Comparison of ENCODE assay signal across 23 cellular contexts in genomic region chr22:48748113-48748859, GRCh38.
DNase-seq lines count a peak whose midpoint lies in the region; ATAC-seq, FAIRE-seq and TF ChIP-seq lines count a peak whose summit lies in the region.
"Had no signal": no experiment of that assay in that cellular context is flagged by ENCODE, and none has a peak within 500 bp of the region (broad histone marks: within the 10 kb centered on the region; RNA-seq: fewer than 3 reads in every experiment).

No MANE protein-coding gene starts in this region.

- intact Hi-C loops in CD14-positive monocyte (cut with micrococcal nuclease) = no loop called here
- intact Hi-C loops in prostate gland (cut with DNase I) = no loop called here

- no peak for TF ChIP-seq EP300 in H1 (IDR thresholded peaks at IDR 0.05; ENCODE audit: borderline replicate concordance in 1 of 2, low read depth in 2 of 2, low read length in 2 of 2)

- H3K27ac ChIP-seq in H1 (ENCODE audit: low read depth, low read length) (no peak overlapping the region), prostate gland (no peak overlapping the region), MM.1S (ENCODE audit: low read length) (no peak overlapping the region)
- H3K27ac ChIP-seq: BLaER1 treated with 17β-estradiol and CSF1 and Interleukin-3, amounts not matched to agents 10 nM and 100 nM; colonic mucosa; foreskin keratinocyte had no signal

- CTCF ChIA-PET in H1 (lab: Charles Lee; ENCODE audit: partially characterized antibody) = interaction anchor here (0.6 kb wide), 1 partner anchor 1643 kb away, joined by 3 read pairs; no protein-coding TSS in a partner anchor

- H3K4me2 ChIP-seq in H1 (ENCODE audit: insufficient read depth in 1 of 2, low read depth in 2 of 2, low read length in 2 of 2) (no peak overlapping the region), MM.1S (ENCODE audit: low read depth, low read length) (no peak overlapping the region)
- H3K4me2 ChIP-seq: BLaER1 treated with 17β-estradiol and CSF1 and Interleukin-3, amounts not matched to agents 10 nM and 100 nM had no signal

- TF ChIP-seq POLR2A in H1 (IDR thresholded peaks at IDR 0.05; ENCODE audit: control extremely low read depth in 1 of 2, low read depth in 2 of 2, low read length in 2 of 2) (no peak), prostate gland (IDR thresholded peaks at IDR 0.05) (no peak)

- H3K79me1 ChIP-seq in H1 (ENCODE audit: low read depth, low read length) = no peaks in the 10 kb centered on the region

- no peaks in the 10 kb centered on the region for H3K4me1 Mint-ChIP-seq in CD14-positive monocyte

- DNase-seq in CD14-positive monocyte (ENCODE audit: low spot score) = peak; percentile 27
- peak; percentile 1 for DNase-seq in H4 (ENCODE audit: low spot score)
- peak in 1 of 2 experiments; percentile 35 for DNase-seq in H1 (ENCODE audit: low read depth in 1 of 2, low spot score in 2 of 2)
- peak; percentile 2 for DNase-seq in prostate gland (ENCODE audit: low spot score)
- DNase-seq in MM.1S = no peak
- DNase-seq: colonic mucosa; COR-L47; DMS53; foreskin keratinocyte; GDM1; HFFc6; Karpas-422; left colon; mesendoderm; small intestine; stimulated activated CD4-positive, alpha-beta T cell treated with anti-CD3 and anti-CD28 coated beads, Interleukin-1b, Interleukin-23, amount 100 ng/mL, for 48 hours; T-helper 1 cell had no signal

- H3K9me3 ChIP-seq in H1 (ENCODE audit: insufficient read depth in 2 of 2, low read depth in 1 of 2, low read length in 1 of 2) (no peaks in the 10 kb centered on the region), prostate gland (no peaks in the 10 kb centered on the region), MM.1S (replicated peaks; ENCODE audit: insufficient read depth, low read length) (no peaks in the 10 kb centered on the region)
- H3K9me3 ChIP-seq: BLaER1 treated with 17β-estradiol and CSF1 and Interleukin-3, amounts not matched to agents 10 nM and 100 nM; colonic mucosa had no signal

- TF ChIP-seq RAD21 in H1 (IDR thresholded peaks at IDR 0.05 in 1 of 2, conservative IDR thresholded peaks at IDR 0.05 in 1 of 2; ENCODE audit: low read depth in 2 of 2, low read length in 2 of 2) = no peak

- H3K27me3 Mint-ChIP-seq in CD14-positive monocyte (ENCODE audit: low read depth in 3 of 3) = no peaks in the 10 kb centered on the region
- H3K27me3 Mint-ChIP-seq: type B pancreatic cell had no signal

- POLR2A ChIA-PET in H1 (lab: Charles Lee; ENCODE audit: partially characterized antibody) = interaction anchor here (0.6 kb wide), 1 partner anchor 496 kb away, joined by 4 read pairs; no protein-coding TSS in a partner anchor

- H4K20me1 ChIP-seq in H1 (replicated peaks in 1 of 2; ENCODE audit: control insufficient read depth in 1 of 2, insufficient read depth in 2 of 2, low read length in 2 of 2) (peaks cover 2 to 4% of the 10 kb centered on the region in 2 experiments), MM.1S (ENCODE audit: insufficient read depth, low read length) (no peaks in the 10 kb centered on the region)

- TF ChIP-seq CTCF in CD14-positive monocyte (IDR thresholded peaks at IDR 0.05) (no peak), H1 (IDR thresholded peaks at IDR 0.05; ENCODE audit: control extremely low read depth in 1 of 3, insufficient read depth in 1 of 3, low read depth in 1 of 3, low read length in 3 of 3) (no peak), prostate gland (IDR thresholded peaks at IDR 0.05) (no peak), MM.1S (IDR thresholded peaks at IDR 0.05; ENCODE audit: low read length) (no peak)

- no peak overlapping the region for H3K56ac ChIP-seq in H1 (replicated peaks; ENCODE audit: insufficient read length, low read depth, low read length)

- H3K27me3 ChIP-seq in H1 (replicated peaks in 1 of 4; ENCODE audit: control insufficient read depth in 3 of 4, extremely low read depth in 1 of 4, insufficient read depth in 3 of 4, low read length in 3 of 4) (no peaks in the 10 kb centered on the region), prostate gland (replicated peaks; ENCODE audit: insufficient read depth) (no peaks in the 10 kb centered on the region), MM.1S (replicated peaks; ENCODE audit: insufficient read depth, low read length) (no peaks in the 10 kb centered on the region)
- H3K27me3 ChIP-seq: BLaER1 treated with 17β-estradiol and CSF1 and Interleukin-3, amounts not matched to agents 10 nM and 100 nM; colonic mucosa; foreskin keratinocyte had no signal

- H3K27ac Mint-ChIP-seq in CD14-positive monocyte = no peak overlapping the region
- H3K27ac Mint-ChIP-seq: activated naive CD4-positive, alpha-beta T cell treated with anti-CD3 and anti-CD28 coated beads, Interleukin-2, amount 50 U/mL, for 72 hours; HFFc6; type B pancreatic cell had no signal

- no peaks in the 10 kb centered on the region for H3K36me3 Mint-ChIP-seq in CD14-positive monocyte
- H3K36me3 Mint-ChIP-seq: activated naive CD4-positive, alpha-beta T cell treated with anti-CD3 and anti-CD28 coated beads, Interleukin-2, amount 50 U/mL, for 72 hours; type B pancreatic cell had no signal

- peaks cover 4 to 21% (median 16%) of the 10 kb centered on the region in 7 donors for H3K9me3 Mint-ChIP-seq in CD14-positive monocyte
- H3K9me3 Mint-ChIP-seq: activated naive CD4-positive, alpha-beta T cell treated with anti-CD3 and anti-CD28 coated beads, Interleukin-2, amount 50 U/mL, for 72 hours; type B pancreatic cell had no signal

- peak overlapping the region; percentile 18; the same call in 1 of the 2 replicates for H4K8ac ChIP-seq in H1 (ENCODE audit: extremely low read depth, insufficient read depth, low read length)

- 0 out of 2 replicates have a peak overlapping the region, but pooled peaks have one; percentile 21 for H2BK5ac ChIP-seq in H1 (ENCODE audit: low read depth, low read length)

- no peaks in the 10 kb centered on the region for H3K79me2 ChIP-seq in H1 (ENCODE audit: control insufficient read depth in 1 of 2, insufficient read depth in 2 of 2, low read length in 2 of 2)
- H3K79me2 ChIP-seq in MM.1S (ENCODE audit: low read length) = no peaks in the 10 kb centered on the region

- no peak overlapping the region for H4K5ac ChIP-seq in H1 (ENCODE audit: insufficient read length, low read depth, low read length)

- ATAC-seq in HG03095 (IDR thresholded peaks at IDR 0.05; ENCODE audit: unreplicated experiment) = no peak
- ATAC-seq in HG03432 (IDR thresholded peaks at IDR 0.05; ENCODE audit: unreplicated experiment) = no peak
- ATAC-seq: activated naive CD4-positive, alpha-beta T cell treated with anti-CD3 and anti-CD28 coated beads, Interleukin-2, amount 50 U/mL, for 72 hours; foreskin keratinocyte; left colon had no signal

- no peaks in the 10 kb centered on the region for H3K23me2 ChIP-seq in H1 (ENCODE audit: low read depth, low read length)

- no peaks in the 10 kb centered on the region for H3K9me2 ChIP-seq in MM.1S (replicated peaks; ENCODE audit: insufficient read depth, low read length)

- H3K4me1 ChIP-seq in H1 (replicated peaks in 1 of 4; ENCODE audit: control insufficient read depth in 3 of 4, insufficient read depth in 4 of 4, low read length in 3 of 4) (no peaks in the 10 kb centered on the region; a peak in 2 of 7 replicates), prostate gland (replicated peaks) (no peaks in the 10 kb centered on the region), MM.1S (ENCODE audit: low read length) (no peaks in the 10 kb centered on the region)
- H3K4me1 ChIP-seq: colonic mucosa, foreskin keratinocyte had no signal

- H2BK20ac ChIP-seq in H1 (ENCODE audit: low read length) = no peak overlapping the region

- no peak overlapping the region for H3K4me3 Mint-ChIP-seq in CD14-positive monocyte
- H3K4me3 Mint-ChIP-seq: HFFc6, type B pancreatic cell had no signal

- no peak overlapping the region for H3K4ac ChIP-seq in H1 (replicated peaks; ENCODE audit: insufficient read length, low read depth, low read length)

- no peaks in the 10 kb centered on the region for H3K36me3 ChIP-seq in H1 (ENCODE audit: control insufficient read depth in 2 of 4, insufficient read depth in 4 of 4, low read length in 3 of 4)
- no peaks in the 10 kb centered on the region for H3K36me3 ChIP-seq in prostate gland
- no peaks in the 10 kb centered on the region for H3K36me3 ChIP-seq in MM.1S (replicated peaks; ENCODE audit: insufficient read depth, low read length)
- H3K36me3 ChIP-seq: BLaER1 treated with 17β-estradiol and CSF1 and Interleukin-3, amounts not matched to agents 10 nM and 100 nM; colonic mucosa had no signal

- no peak for FAIRE-seq in H1 (lab: Jason Lieb, UNC)
- FAIRE-seq: bronchial epithelial cell, small intestine had no signal

- H2AK5ac ChIP-seq in H1 (ENCODE audit: low read depth, low read length) = 0 out of 2 replicates have a peak overlapping the region, but pooled peaks have one; percentile 53

- H2AFZ ChIP-seq in H1 (ENCODE audit: low read length) = no peak overlapping the region
- no peak overlapping the region for H2AFZ ChIP-seq in MM.1S (ENCODE audit: low read length)

- 79% methylated on average over 20 of the region's 20 CpGs; no CpG with 5 or more reads in 1 of the 2 experiments for WGBS in H1 (ENCODE audit: extremely low coverage in 1 of 2, insufficient coverage in 1 of 2, insufficient read length in 1 of 2, insufficient replicate concordance in 2 of 2, low coverage in 1 of 2, low lambda C conversion rate in 2 of 2, missing lambda C conversion rate in 1 of 2), 2 experiments
- WGBS in prostate gland = 92% methylated on average over 20 of the region's 20 CpGs

- H2BK12ac ChIP-seq in H1 (ENCODE audit: low read depth, low read length) = 0 out of 2 replicates have a peak overlapping the region, but pooled peaks have one; percentile 9

- H3K18ac ChIP-seq in H1 (ENCODE audit: extremely low read depth, low read length) = no peak overlapping the region

- H3K4me3 ChIP-seq in H1 (ENCODE audit: extremely low read depth in 1 of 4, insufficient read depth in 2 of 4, low read depth in 3 of 4, low read length in 4 of 4) (no peak overlapping the region), prostate gland (no peak overlapping the region), MM.1S (ENCODE audit: low read length) (no peak overlapping the region)
- H3K4me3 ChIP-seq: BLaER1 treated with 17β-estradiol and CSF1 and Interleukin-3, amounts not matched to agents 10 nM and 100 nM; colonic mucosa had no signal

- no peak overlapping the region for H3K23ac ChIP-seq in H1 (ENCODE audit: insufficient read length)

- no peak overlapping the region for H3K14ac ChIP-seq in H1 (ENCODE audit: insufficient read length)

- no peaks in the 10 kb centered on the region for H3F3A ChIP-seq in MM.1S (ENCODE audit: insufficient read depth, low read length)

- H2BK120ac ChIP-seq in H1 (replicated peaks; ENCODE audit: low read depth, low read length) = no peak overlapping the region

- H4K91ac ChIP-seq in H1 (replicated peaks; ENCODE audit: insufficient read length, low read length) = no peak overlapping the region

- no peak overlapping the region for H2BK15ac ChIP-seq in H1 (ENCODE audit: low read length)

- H3K9ac ChIP-seq in H1 (replicated peaks in 1 of 4; ENCODE audit: extremely low read depth in 1 of 4, low read depth in 3 of 4, low read length in 3 of 4) (no peak overlapping the region), MM.1S (ENCODE audit: low read length) (no peak overlapping the region)
- H3K9ac ChIP-seq: BLaER1 treated with 17β-estradiol and CSF1 and Interleukin-3, amounts not matched to agents 10 nM and 100 nM had no signal

TF ChIP-seq in H1, 55 proteins besides CTCF, POLR2A, EP300 and RAD21 (continues in another document):
- TF ChIP-seq FOSL1 (IDR thresholded peaks at IDR 0.05; ENCODE audit: insufficient read depth, low read depth, low read length) (no peak), POLR2AphosphoS5 (IDR thresholded peaks at IDR 0.05; ENCODE audit: low read depth, low read length) (no peak)
